In genomic region chr21:39511102-39511501, GRCh38 we compare ENCODE assay signal across 26 cellular contexts. TPM values are rescaled to one million over a fixed set of nuclear protein-coding genes. Genes with fewer than 3 reads are reported as not detected.
"Had no signal": no experiment of that assay in that cellular context is flagged by ENCODE, and none has a peak within 500 bp of the region (broad histone marks: within the 10 kb centered on the region; RNA-seq: fewer than 3 reads in every experiment).

No MANE protein-coding gene starts in this region.

- H3K4me3 Mint-ChIP-seq: activated CD4-positive, alpha-beta T cell treated with anti-CD3 and anti-CD28 coated beads, Interleukin-2, amount 10 ng/mL, durations not matched to agents 7 days and 5 days; activated CD8-positive, alpha-beta T cell treated with anti-CD3 and anti-CD28 coated beads for 36 hours; activated naive CD4-positive, alpha-beta T cell treated with anti-CD3 and anti-CD28 coated beads, Interleukin-2, amount 50 U/mL, for 24 hours; activated naive CD8-positive, alpha-beta T cell treated with anti-CD3 and anti-CD28 coated beads, Interleukin-2, amount 50 U/mL, for 24 hours; mesothelial cell of epicardium; naive B cell; type B pancreatic cell had no signal

- H3K27ac Mint-ChIP-seq: activated CD4-positive, alpha-beta T cell treated with anti-CD3 and anti-CD28 coated beads, Interleukin-2, amount 10 ng/mL, durations not matched to agents 7 days and 5 days; activated CD8-positive, alpha-beta T cell treated with anti-CD3 and anti-CD28 coated beads for 36 hours; activated naive CD4-positive, alpha-beta T cell treated with anti-CD3 and anti-CD28 coated beads, Interleukin-2, amount 50 U/mL, for 24 hours; activated naive CD8-positive, alpha-beta T cell treated with anti-CD3 and anti-CD28 coated beads, Interleukin-2, amount 50 U/mL, for 24 hours; activated T-helper 2 cell treated with anti-CD3 and anti-CD28 coated beads, Interferon-gamma antibody, Interleukin-2, Interleukin-4, amounts not matched to agents 10 μg/mL and 5 μg/mL and 100 μg/mL, durations not matched to agents 14 hours and 24 hours and 36 hours; mesothelial cell of epicardium; type B pancreatic cell had no signal

- H3K79me2 ChIP-seq: hepatocyte, parathyroid adenoma had no signal

- H3K4me2 ChIP-seq: hepatocyte had no signal

- H3K27ac ChIP-seq: gastroesophageal sphincter, hepatocyte, parathyroid adenoma, spleen, thoracic aorta, vagina had no signal

- H3K9ac ChIP-seq: parathyroid adenoma had no signal

- DNase-seq: activated CD4-positive, alpha-beta T cell treated with anti-CD3 and anti-CD28 coated beads, Interleukin-2, amount 10 ng/mL, durations not matched to agents 7 days and 5 days; activated CD4-positive, CD25-positive, alpha-beta regulatory T cell treated with anti-CD3 and anti-CD28 coated beads, Interleukin-2, amount 50 U/mL, for 72 hours; activated CD8-positive, alpha-beta T cell treated with anti-CD3 and anti-CD28 coated beads for 36 hours; activated naive CD8-positive, alpha-beta T cell treated with anti-CD3 and anti-CD28 coated beads, Interleukin-2, amount 50 U/mL, for 24 hours; activated T-cell treated with anti-CD3 and anti-CD28 coated beads, Interleukin-2, amount 50 U/mL, for 48 hours; amygdala; central memory CD4-positive, alpha-beta T cell; left cardiac atrium; mammary epithelial cell; naive B cell; occipital lobe; right cardiac atrium; spleen; stimulated activated naive CD4-positive, alpha-beta T cell treated with Interleukin-2 at 50 U/mL for 16 hours; T-helper 1 cell had no signal

- H2AFZ ChIP-seq: hepatocyte, parathyroid adenoma had no signal

- H3K9me3 Mint-ChIP-seq: activated CD4-positive, alpha-beta T cell treated with anti-CD3 and anti-CD28 coated beads, Interleukin-2, amount 10 ng/mL, durations not matched to agents 7 days and 5 days; activated CD8-positive, alpha-beta T cell treated with anti-CD3 and anti-CD28 coated beads for 36 hours; activated naive CD4-positive, alpha-beta T cell treated with anti-CD3 and anti-CD28 coated beads, Interleukin-2, amount 50 U/mL, for 24 hours; activated naive CD8-positive, alpha-beta T cell treated with anti-CD3 and anti-CD28 coated beads, Interleukin-2, amount 50 U/mL, for 24 hours; activated T-helper 2 cell treated with anti-CD3 and anti-CD28 coated beads, Interferon-gamma antibody, Interleukin-2, Interleukin-4, amounts not matched to agents 10 μg/mL and 5 μg/mL and 100 μg/mL, durations not matched to agents 14 hours and 24 hours and 36 hours; type B pancreatic cell had no signal

- H3K9me3 ChIP-seq: gastroesophageal sphincter, spleen, thoracic aorta, vagina had no signal

- FAIRE-seq: endothelial cell of umbilical vein, keratinocyte had no signal

- ATAC-seq: activated CD8-positive, alpha-beta T cell treated with anti-CD3 and anti-CD28 coated beads for 36 hours; activated naive CD8-positive, alpha-beta T cell treated with anti-CD3 and anti-CD28 coated beads, Interleukin-2, amount 50 U/mL, for 24 hours; gastroesophageal sphincter; left cardiac atrium; right cardiac atrium had no signal

- H3K4me1 Mint-ChIP-seq: activated CD4-positive, alpha-beta T cell treated with anti-CD3 and anti-CD28 coated beads, Interleukin-2, amount 10 ng/mL, durations not matched to agents 7 days and 5 days; activated naive CD4-positive, alpha-beta T cell treated with anti-CD3 and anti-CD28 coated beads, Interleukin-2, amount 50 U/mL, for 24 hours; activated naive CD8-positive, alpha-beta T cell treated with anti-CD3 and anti-CD28 coated beads, Interleukin-2, amount 50 U/mL, for 24 hours; naive B cell had no signal

- H3K27me3 ChIP-seq: gastroesophageal sphincter, hepatocyte, spleen, vagina had no signal

- H3K36me3 ChIP-seq: gastroesophageal sphincter, spleen, vagina had no signal

- H3K36me3 Mint-ChIP-seq: type B pancreatic cell had no signal

- H3K4me3 ChIP-seq: gastroesophageal sphincter, hepatocyte, spleen, thoracic aorta, vagina had no signal

- H3K4me1 ChIP-seq: gastroesophageal sphincter, parathyroid adenoma, spleen, vagina had no signal

- H3K27me3 Mint-ChIP-seq: activated CD4-positive, alpha-beta T cell treated with anti-CD3 and anti-CD28 coated beads, Interleukin-2, amount 10 ng/mL, durations not matched to agents 7 days and 5 days; activated CD8-positive, alpha-beta T cell treated with anti-CD3 and anti-CD28 coated beads for 36 hours; activated naive CD4-positive, alpha-beta T cell treated with anti-CD3 and anti-CD28 coated beads, Interleukin-2, amount 50 U/mL, for 24 hours; activated naive CD8-positive, alpha-beta T cell treated with anti-CD3 and anti-CD28 coated beads, Interleukin-2, amount 50 U/mL, for 24 hours; type B pancreatic cell had no signal

RNA-seq across cellular contexts. Expression of gene SH3BGR, which starts 59.3 kb away (rescaled TPM):
- polyA plus RNA-seq: endothelial cell of umbilical vein had no signal
